ENCODE assay signal across 19 cellular contexts in the genomic region with DNA sequence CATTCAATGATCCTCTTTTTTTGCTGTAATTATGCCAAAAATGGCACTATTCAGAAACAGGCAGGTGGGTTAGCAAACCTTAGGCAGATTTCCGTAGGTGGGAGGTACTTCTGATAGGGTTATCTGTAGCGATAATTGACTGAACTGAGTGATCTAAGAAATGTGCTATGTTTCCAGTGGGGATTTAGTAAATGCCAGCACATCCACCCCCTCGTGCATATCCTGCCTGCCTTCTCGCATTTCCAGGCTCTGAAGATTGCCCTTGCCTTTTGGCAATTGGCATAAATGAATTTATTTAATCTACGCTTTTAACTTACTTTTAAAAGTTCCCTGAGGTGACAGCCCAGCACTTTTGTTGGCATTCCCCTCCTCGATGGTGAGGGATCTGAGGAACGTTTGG. TPM values are rescaled to one million over a fixed set of nuclear protein-coding genes. Genes with fewer than 3 reads are reported as not detected.
DNase-seq lines count a peak whose midpoint lies in the region; ATAC-seq and TF ChIP-seq lines count a peak whose summit lies in the region.
"Had no signal": no experiment of that assay in that cellular context is flagged by ENCODE, and none has a peak within 500 bp of the region (broad histone marks: within the 10 kb centered on the region; RNA-seq: fewer than 3 reads in every experiment).

No MANE protein-coding gene starts in this region.

- H2BK5ac ChIP-seq in mesendoderm (ENCODE audit: low read length), result no peak overlapping the region

- peak overlapping the region; percentile 73 for H3K4me3 ChIP-seq in endodermal cell (ENCODE audit: low read length)
- no peak overlapping the region for H3K4me3 ChIP-seq in mesendoderm (ENCODE audit: low read length)
- no peak overlapping the region for H3K4me3 ChIP-seq in right lobe of liver
- H3K4me3 ChIP-seq: A549 had no signal

- H3K56ac ChIP-seq in mesendoderm (ENCODE audit: low read length), result peak overlapping the region; percentile 11

- no peak overlapping the region for H4K8ac ChIP-seq in mesendoderm (ENCODE audit: low read depth, low read length)

- H3K36me3 Mint-ChIP-seq in endodermal cell (ENCODE audit: low read depth), result no peaks in the 10 kb centered on the region
- H3K36me3 Mint-ChIP-seq: CD14-positive monocyte; CD4-positive, alpha-beta memory T cell had no signal

- H3K4me1 ChIP-seq in endodermal cell (ENCODE audit: control insufficient read depth, insufficient read depth, low read length), result peaks cover 11% of the 10 kb centered on the region
- H3K4me1 ChIP-seq in mesendoderm (ENCODE audit: control insufficient read depth, low read depth, low read length), result peaks cover 6% of the 10 kb centered on the region
- no peaks in the 10 kb centered on the region for H3K4me1 ChIP-seq in right lobe of liver
- H3K4me1 ChIP-seq: A549 had no signal

- H3K36me3 ChIP-seq in endodermal cell (ENCODE audit: control insufficient read depth, insufficient read depth, low read length) (no peaks in the 10 kb centered on the region), mesendoderm (ENCODE audit: control insufficient read depth, insufficient read depth, low read length) (no peaks in the 10 kb centered on the region), right lobe of liver (no peaks in the 10 kb centered on the region)

- no peaks in the 10 kb centered on the region for H3K79me1 ChIP-seq in mesendoderm (ENCODE audit: low read length)

- no peak for TF ChIP-seq POLR2A in right lobe of liver (IDR thresholded peaks at IDR 0.05)

- peaks cover 34% of the 10 kb centered on the region for H3K4me1 Mint-ChIP-seq in endodermal cell
- H3K4me1 Mint-ChIP-seq: CD14-positive monocyte; CD4-positive, alpha-beta memory T cell had no signal

- peak overlapping the region; percentile 72 for H3K27ac Mint-ChIP-seq in endodermal cell
- H3K27ac Mint-ChIP-seq: CD14-positive monocyte; CD4-positive, alpha-beta memory T cell; HFFc6 had no signal

- WGBS in endodermal cell (ENCODE audit: insufficient coverage in 1 of 2, insufficient read length in 1 of 2), 2 experiments, result 43 to 73% methylated on average over 5 to 7 of the region's 7 CpGs
- no CpG with 5 or more reads among the region's 7 CpGs for WGBS in mesendoderm (ENCODE audit: extremely low coverage, insufficient coverage, low lambda C conversion rate)
- 15% methylated on average over 7 of the region's 7 CpGs for WGBS in right lobe of liver (ENCODE audit: insufficient coverage, low coverage, low lambda C conversion rate, missing lambda C conversion rate)

- H3K79me2 ChIP-seq in mesendoderm (ENCODE audit: control insufficient read depth, insufficient read depth, low read length), result no peaks in the 10 kb centered on the region

- H3K27me3 ChIP-seq in endodermal cell (ENCODE audit: control insufficient read depth, insufficient read depth, low read length, poor library complexity, severe bottlenecking) (no peaks in the 10 kb centered on the region), mesendoderm (ENCODE audit: insufficient read depth, low read length, poor library complexity) (no peaks in the 10 kb centered on the region), right lobe of liver (no peaks in the 10 kb centered on the region)

- no peaks in the 10 kb centered on the region for H3K27me3 Mint-ChIP-seq in endodermal cell (ENCODE audit: insufficient read depth)
- H3K27me3 Mint-ChIP-seq: CD4-positive, alpha-beta memory T cell had no signal

- peak; percentile 51 for DNase-seq in endodermal cell
- DNase-seq in mesendoderm, result peak; percentile 90
- peak; percentile 9 for DNase-seq in putamen (ENCODE audit: low spot score)
- DNase-seq in right lobe of liver, result no peak
- DNase-seq in hepatic stellate cell (ENCODE audit: low spot score), result no peak
- no peak for DNase-seq in A172 (ENCODE audit: low spot score)
- DNase-seq: AML-193; Calu3; CD4-positive, alpha-beta memory T cell; DMS79 treated with DMSO at 0.1 percent for 48 hours; GF-D8; GOT3; H7; HFFc6; IMR-90 had no signal

- H3K4me3 Mint-ChIP-seq in endodermal cell, result peak overlapping the region; percentile 47
- H3K4me3 Mint-ChIP-seq: CD14-positive monocyte; CD4-positive, alpha-beta memory T cell; HFFc6 had no signal

- H3K27ac ChIP-seq in endodermal cell (ENCODE audit: low read depth, low read length) (no peak overlapping the region), mesendoderm (ENCODE audit: low read depth, low read length) (peak overlapping the region; percentile 18), right lobe of liver (no peak overlapping the region)
- H3K27ac ChIP-seq: A549 had no signal

- H2AK5ac ChIP-seq in mesendoderm (ENCODE audit: low read length), result no peak overlapping the region

- no peak overlapping the region for H4K5ac ChIP-seq in mesendoderm (ENCODE audit: low read length)

- peak overlapping the region; percentile 16 for H3K4ac ChIP-seq in mesendoderm (ENCODE audit: low read depth, low read length)

- TF ChIP-seq CTCF in endodermal cell (conservative IDR thresholded peaks at IDR 0.05) (no peak), right lobe of liver (IDR thresholded peaks at IDR 0.05) (no peak)

- no peak overlapping the region for H2BK15ac ChIP-seq in mesendoderm (replicated peaks; ENCODE audit: low read depth)

- no peaks in the 10 kb centered on the region for H3K9me3 Mint-ChIP-seq in endodermal cell

- intact Hi-C loops in right lobe of liver (cut with DNase I), result no loop called here

- ATAC-seq in right lobe of liver, result no peak
- ATAC-seq: A549, HCT116 had no signal

- H3K9ac ChIP-seq in endodermal cell (ENCODE audit: extremely low read depth, low read length, poor library complexity, severe bottlenecking) (no peak overlapping the region), mesendoderm (ENCODE audit: low read length) (no peak overlapping the region)

- no peak overlapping the region for H3K18ac ChIP-seq in mesendoderm (ENCODE audit: low read length)

- H3K4me2 ChIP-seq in mesendoderm (ENCODE audit: low read length), result no peak overlapping the region
- H3K4me2 ChIP-seq: A549 had no signal

- H3K23ac ChIP-seq in mesendoderm (ENCODE audit: low read length), result no peak overlapping the region

- no peak overlapping the region for H2BK120ac ChIP-seq in mesendoderm (ENCODE audit: low read depth, low read length)

- H3K9me3 ChIP-seq in endodermal cell (ENCODE audit: control insufficient read depth, low read length) (peaks cover 5% of the 10 kb centered on the region), right lobe of liver (no peaks in the 10 kb centered on the region)
- H3K9me3 ChIP-seq: A549 had no signal

RNA-seq across cellular contexts. Expression of a gene that starts 0.6 kb away (rescaled TPM):
- total RNA-seq in endodermal cell (1 to 10 TPM; 4.7 to 6.5 TPM), right lobe of liver (under 1 TPM in 1 of 6 experiments, not detected in 5; 0.06 TPM)
- polyA plus RNA-seq in endodermal cell (2013, experiment 1 of 2), result 1.8 TPM
- 1.2 TPM for polyA plus RNA-seq in endodermal cell (2013, experiment 2 of 2)
- 0.21 TPM for polyA plus RNA-seq in mesendoderm (2013, experiment 1 of 2)
- 0.29 TPM for polyA plus RNA-seq in mesendoderm (2013, experiment 2 of 2)
- total RNA-seq in A172 (2014; rRNA removed; shearing (Covaris generic)), result not detected in 2 replicates
- total RNA-seq: Calu3; CD4-positive, alpha-beta memory T cell; H7; HFFc6; IMR-90 had no signal
- polyA plus RNA-seq: A549; BJ; CD14-positive monocyte; CD4-positive, alpha-beta memory T cell; IMR-90 had no signal

Comparison
In these comparisons a context has a peak if more than half of its experiments do, and no peak if none do; other contexts are left out.
1. DNase-seq: peak in endodermal cell (single experiment), mesendoderm (single experiment) and putamen (single experiment); none in right lobe of liver (0 of 3), hepatic stellate cell (single experiment) and A172 (single experiment).